In genomic region chr3:156132313-156132712, GRCh38 we compare ENCODE assay signal across 27 cellular contexts. TPM values are rescaled to one million over a fixed set of nuclear protein-coding genes. Genes with fewer than 3 reads are reported as not detected.
"Had no signal": no experiment of that assay in that cellular context is flagged by ENCODE, and none has a peak within 500 bp of the region (broad histone marks: within the 10 kb centered on the region; RNA-seq: fewer than 3 reads in every experiment).

No MANE protein-coding gene starts in this region.

- H3K9me3 Mint-ChIP-seq: activated CD4-positive, alpha-beta T cell treated with anti-CD3 and anti-CD28 coated beads, Interleukin-2, amount 10 ng/mL, durations not matched to agents 7 days and 5 days; activated CD8-positive, alpha-beta T cell treated with anti-CD3 and anti-CD28 coated beads for 36 hours; activated naive CD8-positive, alpha-beta T cell treated with anti-CD3 and anti-CD28 coated beads, Interleukin-2, amount 50 U/mL, for 24 hours; activated T-helper 1 cell treated with anti-CD3 and anti-CD28 coated beads, Interleukin-12 subunit alpha, Interleukin-12 subunit beta, Interleukin-2, Interleukin-4 antibody, amounts not matched to agents 30 ng/mL and 10 ng/mL and 1 ng/mL, durations not matched to agents 14 hours and 24 hours and 36 hours; effector memory CD8-positive, alpha-beta T cell; naive thymus-derived CD8-positive, alpha-beta T cell had no signal

- H3K9me3 ChIP-seq: upper lobe of right lung had no signal

- H3K4me3 Mint-ChIP-seq: activated CD4-positive, alpha-beta T cell treated with anti-CD3 and anti-CD28 coated beads, Interleukin-2, amount 10 ng/mL, durations not matched to agents 7 days and 5 days; activated CD8-positive, alpha-beta memory T cell treated with anti-CD3 and anti-CD28 coated beads, Interleukin-2, amount 10 ng/mL, durations not matched to agents 7 days and 5 days; activated CD8-positive, alpha-beta T cell treated with anti-CD3 and anti-CD28 coated beads for 36 hours; activated naive CD8-positive, alpha-beta T cell treated with anti-CD3 and anti-CD28 coated beads, Interleukin-2, amount 50 U/mL, for 24 hours; activated T-helper 1 cell treated with anti-CD3 and anti-CD28 coated beads, Interleukin-12 subunit alpha, Interleukin-12 subunit beta, Interleukin-2, Interleukin-4 antibody, amounts not matched to agents 30 ng/mL and 10 ng/mL and 1 ng/mL, durations not matched to agents 14 hours and 24 hours and 36 hours; effector memory CD8-positive, alpha-beta T cell; naive thymus-derived CD8-positive, alpha-beta T cell had no signal

- H3K27me3 ChIP-seq: brain microvascular endothelial cell, upper lobe of right lung had no signal

- H3K36me3 Mint-ChIP-seq: activated CD8-positive, alpha-beta memory T cell treated with anti-CD3 and anti-CD28 coated beads, Interleukin-2, amount 10 ng/mL, durations not matched to agents 7 days and 5 days; naive thymus-derived CD8-positive, alpha-beta T cell had no signal

- H3K4me1 ChIP-seq: upper lobe of right lung had no signal

- H3K27ac ChIP-seq: brain microvascular endothelial cell, upper lobe of right lung, WERI-Rb-1 had no signal

- ATAC-seq: activated CD8-positive, alpha-beta memory T cell treated with anti-CD3 and anti-CD28 coated beads, Interleukin-2, amount 10 ng/mL, durations not matched to agents 7 days and 5 days; activated CD8-positive, alpha-beta T cell treated with anti-CD3 and anti-CD28 coated beads for 36 hours; activated naive CD8-positive, alpha-beta T cell treated with anti-CD3 and anti-CD28 coated beads, Interleukin-2, amount 50 U/mL, for 24 hours; effector memory CD8-positive, alpha-beta T cell; esophagus mucosa; left lobe of liver; naive thymus-derived CD8-positive, alpha-beta T cell; upper lobe of right lung had no signal

- DNase-seq: activated CD4-positive, alpha-beta T cell treated with anti-CD3 and anti-CD28 coated beads, Interleukin-2, amount 10 ng/mL, durations not matched to agents 7 days and 5 days; activated CD4-positive, CD25-positive, alpha-beta regulatory T cell treated with anti-CD3 and anti-CD28 coated beads, Interleukin-2, amount 50 U/mL, for 72 hours; activated CD8-positive, alpha-beta memory T cell treated with anti-CD3 and anti-CD28 coated beads, Interleukin-2, amount 10 ng/mL, durations not matched to agents 7 days and 5 days; activated CD8-positive, alpha-beta T cell treated with anti-CD3 and anti-CD28 coated beads for 36 hours; activated gamma-delta T cell; activated naive CD4-positive, alpha-beta T cell treated with anti-CD3 and anti-CD28 coated beads, Interleukin-2, amount 50 U/mL, for 16 hours; activated naive CD8-positive, alpha-beta T cell treated with anti-CD3 and anti-CD28 coated beads, Interleukin-2, amount 50 U/mL, for 24 hours; brain microvascular endothelial cell; effector memory CD8-positive, alpha-beta T cell; head of caudate nucleus; naive thymus-derived CD8-positive, alpha-beta T cell; retina; stimulated activated CD4-positive, alpha-beta T cell treated with anti-CD3 and anti-CD28 coated beads, Interleukin-4, amount 100 ng/mL, for 24 hours; stimulated activated naive CD4-positive, alpha-beta T cell treated with Interleukin-2 at 50 U/mL for 16 hours; T-helper 1 cell; upper lobe of right lung; WERI-Rb-1 had no signal

- FAIRE-seq: colon, endothelial cell of umbilical vein, frontal cortex, keratinocyte, TTC549 had no signal

- H3K27ac Mint-ChIP-seq: activated CD8-positive, alpha-beta memory T cell treated with anti-CD3 and anti-CD28 coated beads, Interleukin-2, amount 10 ng/mL, durations not matched to agents 7 days and 5 days; activated CD8-positive, alpha-beta T cell treated with anti-CD3 and anti-CD28 coated beads for 36 hours; activated naive CD8-positive, alpha-beta T cell treated with anti-CD3 and anti-CD28 coated beads, Interleukin-2, amount 50 U/mL, for 24 hours; activated T-helper 1 cell treated with anti-CD3 and anti-CD28 coated beads, Interleukin-12 subunit alpha, Interleukin-12 subunit beta, Interleukin-2, Interleukin-4 antibody, amounts not matched to agents 30 ng/mL and 10 ng/mL and 1 ng/mL, durations not matched to agents 14 hours and 24 hours and 36 hours; effector memory CD8-positive, alpha-beta T cell; naive thymus-derived CD8-positive, alpha-beta T cell; progenitor cell of endocrine pancreas had no signal

- H3K4me3 ChIP-seq: lung, upper lobe of right lung had no signal

- H3K4me1 Mint-ChIP-seq: activated CD4-positive, alpha-beta T cell treated with anti-CD3 and anti-CD28 coated beads, Interleukin-2, amount 10 ng/mL, durations not matched to agents 7 days and 5 days; naive thymus-derived CD8-positive, alpha-beta T cell had no signal

- H3K36me3 ChIP-seq: brain microvascular endothelial cell, upper lobe of right lung, WERI-Rb-1 had no signal

RNA-seq across cellular contexts. Expression of gene KCNAB1, which starts 11.9 kb away (rescaled TPM):
- total RNA-seq: activated CD4-positive, alpha-beta T cell treated with anti-CD3 and anti-CD28 coated beads, Interleukin-2, amount 10 ng/mL, durations not matched to agents 7 days and 5 days; activated CD8-positive, alpha-beta T cell treated with anti-CD3 and anti-CD28 coated beads for 36 hours; activated T-helper 1 cell treated with anti-CD3 and anti-CD28 coated beads, Interleukin-12 subunit alpha, Interleukin-12 subunit beta, Interleukin-2, Interleukin-4 antibody, amounts not matched to agents 30 ng/mL and 10 ng/mL and 1 ng/mL, durations not matched to agents 14 hours and 24 hours and 36 hours; endothelial cell of umbilical vein had no signal
